In the genomic region with DNA sequence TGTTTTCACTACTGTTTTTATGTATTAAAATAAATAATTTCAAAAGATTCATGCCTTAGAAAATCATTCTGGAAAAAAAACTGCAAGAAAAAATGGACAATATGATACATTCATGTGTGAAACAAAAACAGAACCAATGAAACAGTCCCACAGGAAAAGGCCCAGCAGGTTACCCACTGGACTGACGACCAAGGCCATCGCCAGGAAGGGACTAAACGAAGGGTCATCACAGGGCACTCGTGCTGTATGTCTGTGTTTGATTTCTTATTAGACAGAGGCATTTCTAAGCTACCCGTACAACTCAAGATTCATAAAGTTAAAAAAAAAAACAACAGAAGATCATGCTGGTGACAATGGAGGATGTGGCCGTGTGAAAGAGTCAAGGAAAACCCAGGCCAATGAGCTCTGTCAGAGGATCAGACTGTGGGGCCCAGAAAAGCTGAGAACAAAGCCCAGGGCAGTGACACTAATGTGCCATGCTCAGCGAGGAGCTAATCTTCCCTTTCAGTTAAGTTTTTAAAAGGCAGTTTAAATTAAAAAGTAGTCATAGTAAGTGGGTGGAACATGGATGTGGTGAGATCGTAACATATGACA, we compare ENCODE assay signal across 9 cellular contexts. TPM values are rescaled to one million over a fixed set of nuclear protein-coding genes. Genes with fewer than 3 reads are reported as not detected.
A peak's percentile ranks its signal among the peaks of the same experiment; 100 is the strongest.
DNase-seq lines count a peak whose midpoint lies in the region; ATAC-seq and TF ChIP-seq lines count a peak whose summit lies in the region.
"Had no signal": no experiment of that assay in that cellular context is flagged by ENCODE, and none has a peak within 500 bp of the region (broad histone marks: within the 10 kb centered on the region; RNA-seq: fewer than 3 reads in every experiment).

No MANE protein-coding gene starts in this region.

- POLR2A ChIA-PET in activated CD4-positive, alpha-beta T cell treated with anti-CD3 and anti-CD28 coated beads for 36 hours (lab: Charles Lee), result interaction anchor here (0.6 to 5.2 kb wide), 25 partner anchors 10 to 1980 kb away, joined by 3 to 111 read pairs (median 6); partner anchors contain the start of genes KDM8 and NSMCE1
- POLR2A ChIA-PET in SK-N-SH (lab: Yijun Ruan, JAX), result interaction anchor here (0.9 kb wide), 1 partner anchor 24 kb away, joined by 4 read pairs; no protein-coding TSS in a partner anchor

- H3K36me3 ChIP-seq in lower lobe of right lung (peaks cover 19% of the 10 kb centered on the region), stomach smooth muscle (ENCODE audit: control insufficient read depth in 2 of 2, insufficient read depth in 2 of 2, low read length in 2 of 2) (peaks cover 9 to 10% of the 10 kb centered on the region in 2 donors), Karpas-422 (ENCODE audit: insufficient read depth, low read length) (no peaks in the 10 kb centered on the region), SK-N-SH (replicated peaks in 1 of 2; ENCODE audit: control insufficient read depth in 1 of 2, insufficient read depth in 2 of 2, low read length in 1 of 2) (peaks cover 0 to 14% of the 10 kb centered on the region in 2 experiments)

- H3K36me3 Mint-ChIP-seq in activated CD4-positive, alpha-beta T cell treated with anti-CD3 and anti-CD28 coated beads for 36 hours (ENCODE audit: low read depth), result peaks cover 65% of the 10 kb centered on the region
- peaks cover 55% of the 10 kb centered on the region for H3K36me3 Mint-ChIP-seq in activated naive CD8-positive, alpha-beta T cell treated with anti-CD3 and anti-CD28 coated beads for 36 hours

- H2AFZ ChIP-seq in Karpas-422 (ENCODE audit: low read length) (no peak overlapping the region), SK-N-SH (ENCODE audit: low read depth) (no peak overlapping the region)

- intact Hi-C loops in activated CD4-positive, alpha-beta T cell treated with anti-CD3 and anti-CD28 coated beads for 36 hours (cut with DNase I, micrococcal nuclease), result loop anchor here (1.0 to 10.0 kb wide), 14 partner anchors 10 to 948 kb away; partner anchors contain the start of genes IL21R (in 1 of the 2) and NSMCE1 (in 1 of the 2)
- intact Hi-C loops in lower lobe of right lung (cut with DNase I), result no loop called here

- peak overlapping the region; percentile 67 for H3K4me3 Mint-ChIP-seq in activated CD4-positive, alpha-beta T cell treated with anti-CD3 and anti-CD28 coated beads for 36 hours
- peak overlapping the region; percentile 56 for H3K4me3 Mint-ChIP-seq in activated naive CD8-positive, alpha-beta T cell treated with anti-CD3 and anti-CD28 coated beads for 36 hours

- peaks cover 89% of the 10 kb centered on the region for H3K4me1 Mint-ChIP-seq in activated CD4-positive, alpha-beta T cell treated with anti-CD3 and anti-CD28 coated beads for 36 hours
- peaks cover 87% of the 10 kb centered on the region for H3K4me1 Mint-ChIP-seq in activated naive CD8-positive, alpha-beta T cell treated with anti-CD3 and anti-CD28 coated beads for 36 hours

- H3K27ac Mint-ChIP-seq in activated CD4-positive, alpha-beta T cell treated with anti-CD3 and anti-CD28 coated beads for 36 hours, result peak overlapping the region; percentile 100
- peak overlapping the region; percentile 99 for H3K27ac Mint-ChIP-seq in activated naive CD8-positive, alpha-beta T cell treated with anti-CD3 and anti-CD28 coated beads for 36 hours

- TF ChIP-seq CTCF in lower lobe of right lung (IDR thresholded peaks at IDR 0.05) (no peak), SK-N-SH (IDR thresholded peaks at IDR 0.05) (no peak)

- H4K20me1 ChIP-seq in Karpas-422 (ENCODE audit: insufficient read depth, low read depth, low read length) (0 out of 2 replicates have a peak, but pooled peaks cover 3% of the 10 kb centered on the region), SK-N-SH (ENCODE audit: insufficient read depth) (no peaks in the 10 kb centered on the region)

- no peak for DNase-seq in activated CD4-positive, alpha-beta T cell treated with anti-CD3 and anti-CD28 coated beads for 36 hours
- DNase-seq in activated CD4-positive, alpha-beta T cell treated with anti-CD3 and anti-CD28 coated beads for 1 hour, result no peak
- DNase-seq in activated naive CD8-positive, alpha-beta T cell treated with anti-CD3 and anti-CD28 coated beads for 36 hours, result no peak
- DNase-seq in lower lobe of right lung (peak; percentile 5), Karpas-422 (no peak), NCI-H345 (lab: John Stamatoyannopoulos, UW) (no peak), SK-N-SH (no peak)
- DNase-seq: NCI-H2029 had no signal

- ATAC-seq in activated CD4-positive, alpha-beta T cell treated with anti-CD3 and anti-CD28 coated beads for 36 hours, result no peak
- ATAC-seq in lower lobe of right lung, result no peak

- 92% methylated on average over 8 of the region's 8 CpGs for WGBS in SK-N-SH (ENCODE audit: low lambda C conversion rate)

- no peak for TF ChIP-seq RAD21 in SK-N-SH (IDR thresholded peaks at IDR 0.05; ENCODE audit: low read length)

- H3K4me2 ChIP-seq in Karpas-422 (ENCODE audit: low read depth, low read length, poor library complexity, severe bottlenecking), result no peak overlapping the region
- H3K4me2 ChIP-seq in SK-N-SH, result no peak overlapping the region

- no peak overlapping the region for H3K4me3 ChIP-seq in lower lobe of right lung
- H3K4me3 ChIP-seq in stomach smooth muscle (ENCODE audit: low read length in 2 of 2), result no peak overlapping the region
- no peak overlapping the region for H3K4me3 ChIP-seq in Karpas-422 (ENCODE audit: low read length)
- H3K4me3 ChIP-seq in SK-N-SH (ENCODE audit: low read depth in 2 of 2, low read length in 1 of 2), result no peak overlapping the region

- H3K27me3 Mint-ChIP-seq in activated CD4-positive, alpha-beta T cell treated with anti-CD3 and anti-CD28 coated beads for 36 hours, result no peaks in the 10 kb centered on the region
- H3K27me3 Mint-ChIP-seq in activated naive CD8-positive, alpha-beta T cell treated with anti-CD3 and anti-CD28 coated beads for 36 hours, result no peaks in the 10 kb centered on the region

- no peaks in the 10 kb centered on the region for H3K27me3 ChIP-seq in lower lobe of right lung (ENCODE audit: low read depth)
- H3K27me3 ChIP-seq in stomach smooth muscle (ENCODE audit: control insufficient read depth in 1 of 2, insufficient read depth in 2 of 2, low read length in 2 of 2), result no peaks in the 10 kb centered on the region
- H3K27me3 ChIP-seq in Karpas-422 (ENCODE audit: low read length), result no peaks in the 10 kb centered on the region
- no peaks in the 10 kb centered on the region for H3K27me3 ChIP-seq in SK-N-SH (ENCODE audit: insufficient read depth)

- peak overlapping the region; percentile 78 for H3K27ac ChIP-seq in lower lobe of right lung
- peak overlapping the region; percentile 24 for H3K27ac ChIP-seq in stomach smooth muscle (ENCODE audit: low read length)
- H3K27ac ChIP-seq in Karpas-422 (ENCODE audit: low read length), result no peak overlapping the region
- peak overlapping the region in 1 of 2 experiments; percentile 71; a peak in 1 of 4 replicates for H3K27ac ChIP-seq in SK-N-SH (ENCODE audit: low read depth in 2 of 2, low read length in 1 of 2)

- H3K4me1 ChIP-seq in lower lobe of right lung, result peaks cover 84% of the 10 kb centered on the region
- H3K4me1 ChIP-seq in stomach smooth muscle (ENCODE audit: control insufficient read depth, insufficient read depth, low read length), result peaks cover 47% of the 10 kb centered on the region
- H3K4me1 ChIP-seq in Karpas-422 (ENCODE audit: low read length), result peaks cover 10% of the 10 kb centered on the region
- peaks cover 30 to 31% of the 10 kb centered on the region in 2 experiments; a peak in 3 of 4 replicates for H3K4me1 ChIP-seq in SK-N-SH (ENCODE audit: control insufficient read depth in 1 of 2, insufficient read depth in 2 of 2, low read depth in 1 of 2, low read length in 1 of 2)

- no peaks in the 10 kb centered on the region for H3K9me3 Mint-ChIP-seq in activated CD4-positive, alpha-beta T cell treated with anti-CD3 and anti-CD28 coated beads for 36 hours (ENCODE audit: low read depth)
- H3K9me3 Mint-ChIP-seq in activated naive CD8-positive, alpha-beta T cell treated with anti-CD3 and anti-CD28 coated beads for 36 hours, result no peaks in the 10 kb centered on the region

- no peaks in the 10 kb centered on the region for H3K9me2 ChIP-seq in Karpas-422 (replicated peaks; ENCODE audit: insufficient read depth, low read length)
- no peaks in the 10 kb centered on the region for H3K9me2 ChIP-seq in SK-N-SH

- H3K9ac ChIP-seq in stomach smooth muscle (ENCODE audit: low read length in 2 of 2) (no peak overlapping the region), Karpas-422 (ENCODE audit: low read length) (no peak overlapping the region), SK-N-SH (no peak overlapping the region)

- CTCF ChIA-PET in activated CD4-positive, alpha-beta T cell treated with anti-CD3 and anti-CD28 coated beads for 36 hours (lab: Charles Lee), result interaction anchor here (0.6 to 7.5 kb wide), 17 partner anchors 15 to 169 kb away, joined by 3 to 80 read pairs (median 3); partner anchors contain the start of genes KDM8 and NSMCE1
- CTCF ChIA-PET in SK-N-SH (lab: Yijun Ruan, JAX), result interaction anchor here (1.1 to 7.2 kb wide), 7 partner anchors 9 to 214 kb away, joined by 3 to 104 read pairs (median 27); no protein-coding TSS in a partner anchor

- no peak for TF ChIP-seq EP300 in SK-N-SH (IDR thresholded peaks at IDR 0.05; ENCODE audit: borderline replicate concordance in 1 of 2, low read depth in 1 of 2, low read length in 1 of 2)

- H3K9me3 ChIP-seq in lower lobe of right lung (no peaks in the 10 kb centered on the region), stomach smooth muscle (ENCODE audit: control insufficient read depth in 2 of 2, low read length in 2 of 2) (no peaks in the 10 kb centered on the region), Karpas-422 (ENCODE audit: low read length) (no peaks in the 10 kb centered on the region), SK-N-SH (no peaks in the 10 kb centered on the region)

- H3K79me2 ChIP-seq in Karpas-422 (ENCODE audit: low read length) (no peaks in the 10 kb centered on the region), SK-N-SH (ENCODE audit: insufficient read depth) (no peaks in the 10 kb centered on the region)

- peaks cover 3% of the 10 kb centered on the region for H3F3A ChIP-seq in SK-N-SH (replicated peaks; ENCODE audit: insufficient read depth)

RNA-seq across cellular contexts. Expression of gene NSMCE1, which starts 31.8 kb away (rescaled TPM):
- total RNA-seq in activated CD4-positive, alpha-beta T cell treated with anti-CD3 and anti-CD28 coated beads for 36 hours, result 100 to 1,000 TPM; 110 to 127 TPM
- total RNA-seq in activated naive CD8-positive, alpha-beta T cell treated with anti-CD3 and anti-CD28 coated beads for 36 hours, result 100 to 1,000 TPM; 133 to 146 TPM
- total RNA-seq in lower lobe of right lung, result 53.0 TPM
- total RNA-seq in Karpas-422 (2014; rRNA removed; shearing (Covaris generic); ENCODE audit: low replicate concordance), result 59.2 and 77.8 TPM in 2 replicates
- 37.9 and 39.8 TPM in 2 replicates for polyA plus RNA-seq in SK-N-SH (2012; rRNA removed)
- polyA plus RNA-seq in SK-N-SH (2012; cell fraction: cytosol; rRNA removed), result 45.3 and 46.1 TPM in 2 replicates
- 20.5 and 24.4 TPM in 2 replicates for polyA plus RNA-seq in SK-N-SH (2012; cell fraction: nucleus; rRNA removed)

RNA-seq across cellular contexts. Expression of gene KDM8, which starts 33.4 kb away (rescaled TPM):
- 10 to 100 TPM in 1 of 2 experiments, 1 to 10 TPM in 1; 9.8 to 10.4 TPM for total RNA-seq in activated CD4-positive, alpha-beta T cell treated with anti-CD3 and anti-CD28 coated beads for 36 hours
- 10 to 100 TPM in 1 of 2 experiments, 1 to 10 TPM in 1; 9.9 to 12.2 TPM for total RNA-seq in activated naive CD8-positive, alpha-beta T cell treated with anti-CD3 and anti-CD28 coated beads for 36 hours
- total RNA-seq in lower lobe of right lung, result 8.6 TPM
- total RNA-seq in Karpas-422 (2014; rRNA removed; shearing (Covaris generic); ENCODE audit: low replicate concordance), result 1.9 and 3.1 TPM in 2 replicates
- 3.3 and 3.9 TPM in 2 replicates for polyA plus RNA-seq in SK-N-SH (2012; rRNA removed)
- 1.5 and 2.2 TPM in 2 replicates for polyA plus RNA-seq in SK-N-SH (2012; cell fraction: cytosol; rRNA removed)
- polyA plus RNA-seq in SK-N-SH (2012; cell fraction: nucleus; rRNA removed), result 10.9 and 11.8 TPM in 2 replicates
